Comparison of ENCODE assay signal across 29 cellular contexts in the genomic region with DNA sequence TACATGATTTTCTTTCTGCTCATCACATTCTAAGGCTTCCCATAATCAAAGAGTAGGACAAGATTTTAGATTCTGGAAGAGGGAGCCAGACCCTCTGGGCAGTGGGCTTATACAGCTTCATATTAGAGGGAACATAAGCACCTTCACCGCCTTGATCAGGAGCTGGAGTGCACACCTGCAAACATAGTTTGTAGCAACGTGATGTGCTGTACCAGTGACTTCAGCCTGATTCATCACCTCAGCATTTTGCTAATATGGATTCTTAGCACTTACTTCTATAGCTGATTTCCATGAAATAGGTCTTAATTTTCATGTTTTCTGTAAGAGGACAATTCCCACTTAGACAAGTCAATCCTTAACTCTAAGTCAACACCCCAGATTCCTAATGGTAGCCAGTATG. TPM values are rescaled to one million over a fixed set of nuclear protein-coding genes. Genes with fewer than 3 reads are reported as not detected.
"Had no signal": no experiment of that assay in that cellular context is flagged by ENCODE, and none has a peak within 500 bp of the region (broad histone marks: within the 10 kb centered on the region; RNA-seq: fewer than 3 reads in every experiment).

No MANE protein-coding gene starts in this region.

- H3K36me3 Mint-ChIP-seq: activated CD8-positive, alpha-beta memory T cell treated with anti-CD3 and anti-CD28 coated beads, Interleukin-2, amount 10 ng/mL, durations not matched to agents 7 days and 5 days; activated naive CD8-positive, alpha-beta T cell treated with anti-CD3 and anti-CD28 coated beads for 36 hours; naive thymus-derived CD4-positive, alpha-beta T cell; stimulated activated effector memory CD8-positive, alpha-beta T cell treated with anti-CD3 and anti-CD28 coated beads, Interleukin-12 subunit alpha, Interleukin-12 subunit beta, amount 100 ng/mL, for 72 hours had no signal

- H3K27ac ChIP-seq: adrenal gland, body of pancreas, cardiac muscle cell, colonic mucosa, left ventricle myocardium inferior, right lobe of liver, thoracic aorta, uterus had no signal

- H3K27ac Mint-ChIP-seq: activated B cell treated with CpG ODN at 0.5 μM for 24 hours; activated CD4-positive, alpha-beta T cell treated with anti-CD3 and anti-CD28 coated beads for 36 hours; activated CD8-positive, alpha-beta memory T cell treated with anti-CD3 and anti-CD28 coated beads, Interleukin-2, amount 10 ng/mL, durations not matched to agents 7 days and 5 days; activated CD8-positive, alpha-beta T cell treated with anti-CD3 and anti-CD28 coated beads, Interleukin-2, amount 10 ng/mL, durations not matched to agents 7 days and 5 days; activated naive CD8-positive, alpha-beta T cell treated with anti-CD3 and anti-CD28 coated beads for 36 hours; effector memory CD8-positive, alpha-beta T cell; naive thymus-derived CD4-positive, alpha-beta T cell; stimulated activated effector memory CD8-positive, alpha-beta T cell treated with anti-CD3 and anti-CD28 coated beads, Interleukin-12 subunit alpha, Interleukin-12 subunit beta, amount 100 ng/mL, for 72 hours; stimulated activated naive CD8-positive, alpha-beta T cell treated with anti-CD3 and anti-CD28 coated beads, Interleukin-15, Interleukin-2, amounts not matched to agents 100 ng/mL and 50 ng/mL, for 24 hours had no signal

- H3K27me3 ChIP-seq: adrenal gland, body of pancreas, colonic mucosa, right lobe of liver, uterus had no signal

- H3K27me3 Mint-ChIP-seq: activated B cell treated with CpG ODN at 0.5 μM for 24 hours; activated CD4-positive, alpha-beta T cell treated with anti-CD3 and anti-CD28 coated beads for 36 hours; activated CD8-positive, alpha-beta memory T cell treated with anti-CD3 and anti-CD28 coated beads, Interleukin-2, amount 10 ng/mL, durations not matched to agents 7 days and 5 days; activated naive CD8-positive, alpha-beta T cell treated with anti-CD3 and anti-CD28 coated beads for 36 hours; effector memory CD8-positive, alpha-beta T cell; stimulated activated naive CD8-positive, alpha-beta T cell treated with anti-CD3 and anti-CD28 coated beads, Interleukin-15, Interleukin-2, amounts not matched to agents 100 ng/mL and 50 ng/mL, for 24 hours had no signal

- H3K4me1 ChIP-seq: adrenal gland, body of pancreas, colonic mucosa, left ventricle myocardium inferior, right lobe of liver, uterus had no signal

- H3K9me3 ChIP-seq: adrenal gland, body of pancreas, colonic mucosa, left ventricle myocardium inferior, right lobe of liver, thoracic aorta, uterus had no signal

- H3K4me3 ChIP-seq: adrenal gland, body of pancreas, colonic mucosa, left ventricle myocardium inferior, lung, right lobe of liver, thoracic aorta, uterus had no signal

- H3K4me3 Mint-ChIP-seq: activated B cell treated with CpG ODN at 0.5 μM for 24 hours; activated CD4-positive, alpha-beta T cell treated with anti-CD3 and anti-CD28 coated beads for 36 hours; activated CD8-positive, alpha-beta memory T cell treated with anti-CD3 and anti-CD28 coated beads, Interleukin-2, amount 10 ng/mL, durations not matched to agents 7 days and 5 days; activated CD8-positive, alpha-beta T cell treated with anti-CD3 and anti-CD28 coated beads, Interleukin-2, amount 10 ng/mL, durations not matched to agents 7 days and 5 days; activated naive CD8-positive, alpha-beta T cell treated with anti-CD3 and anti-CD28 coated beads for 36 hours; effector memory CD8-positive, alpha-beta T cell; naive thymus-derived CD4-positive, alpha-beta T cell; stimulated activated effector memory CD8-positive, alpha-beta T cell treated with anti-CD3 and anti-CD28 coated beads, Interleukin-12 subunit alpha, Interleukin-12 subunit beta, amount 100 ng/mL, for 72 hours; stimulated activated naive CD8-positive, alpha-beta T cell treated with anti-CD3 and anti-CD28 coated beads, Interleukin-15, Interleukin-2, amounts not matched to agents 100 ng/mL and 50 ng/mL, for 24 hours had no signal

- H3K4me1 Mint-ChIP-seq: activated B cell treated with CpG ODN at 0.5 μM for 24 hours; activated CD4-positive, alpha-beta T cell treated with anti-CD3 and anti-CD28 coated beads for 36 hours; activated CD8-positive, alpha-beta memory T cell treated with anti-CD3 and anti-CD28 coated beads, Interleukin-2, amount 10 ng/mL, durations not matched to agents 7 days and 5 days; activated naive CD8-positive, alpha-beta T cell treated with anti-CD3 and anti-CD28 coated beads for 36 hours; naive thymus-derived CD4-positive, alpha-beta T cell; stimulated activated effector memory CD8-positive, alpha-beta T cell treated with anti-CD3 and anti-CD28 coated beads, Interleukin-12 subunit alpha, Interleukin-12 subunit beta, amount 100 ng/mL, for 72 hours had no signal

- H3K9me3 Mint-ChIP-seq: activated B cell treated with CpG ODN at 0.5 μM for 24 hours; activated naive CD8-positive, alpha-beta T cell treated with anti-CD3 and anti-CD28 coated beads for 36 hours; stimulated activated naive CD8-positive, alpha-beta T cell treated with anti-CD3 and anti-CD28 coated beads, Interleukin-15, Interleukin-2, amounts not matched to agents 100 ng/mL and 50 ng/mL, for 24 hours had no signal

- ATAC-seq: activated CD4-positive, alpha-beta T cell treated with anti-CD3 and anti-CD28 coated beads for 36 hours; activated CD8-positive, alpha-beta memory T cell treated with anti-CD3 and anti-CD28 coated beads, Interleukin-2, amount 10 ng/mL, durations not matched to agents 7 days and 5 days; activated CD8-positive, alpha-beta T cell treated with anti-CD3 and anti-CD28 coated beads, Interleukin-2, amount 10 ng/mL, durations not matched to agents 7 days and 5 days; body of pancreas; effector memory CD8-positive, alpha-beta T cell; esophagus mucosa; naive thymus-derived CD4-positive, alpha-beta T cell; right lobe of liver; stimulated activated effector memory CD8-positive, alpha-beta T cell treated with anti-CD3 and anti-CD28 coated beads, Interleukin-12 subunit alpha, Interleukin-12 subunit beta, amount 100 ng/mL, for 72 hours had no signal

- DNase-seq: activated B cell treated with CpG ODN at 0.5 μM for 24 hours; activated CD4-positive, alpha-beta T cell treated with anti-CD3 and anti-CD28 coated beads for 36 hours; activated CD8-positive, alpha-beta memory T cell treated with anti-CD3 and anti-CD28 coated beads, Interleukin-2, amount 10 ng/mL, durations not matched to agents 7 days and 5 days; activated CD8-positive, alpha-beta T cell treated with anti-CD3 and anti-CD28 coated beads, Interleukin-2, amount 10 ng/mL, durations not matched to agents 7 days and 5 days; activated effector memory CD4-positive, alpha-beta T cell treated with Interleukin-2 at 50 U/mL for 16 hours; activated naive CD4-positive, alpha-beta T cell treated with Interleukin-2 at 50 U/mL for 16 hours; activated naive CD8-positive, alpha-beta T cell treated with anti-CD3 and anti-CD28 coated beads for 36 hours; adrenal gland; aorta; body of pancreas; cerebellar nuclear complex; colonic mucosa; effector memory CD8-positive, alpha-beta T cell; foreskin melanocyte; islet precursor cell; left ventricle myocardium inferior; naive thymus-derived CD4-positive, alpha-beta T cell; right lobe of liver; stimulated activated CD4-positive, alpha-beta T cell treated with anti-CD3 and anti-CD28 coated beads, Interleukin-12 subunit alpha, Interleukin-12 subunit beta, amount 100 ng/mL, for 4 hours; stimulated activated CD4-positive, alpha-beta T cell treated with anti-CD3 and anti-CD28 coated beads, Interleukin-4, amount 100 ng/mL, for 24 hours; T-helper 2 cell; uterus had no signal

- FAIRE-seq: endothelial cell of umbilical vein had no signal

- H3K36me3 ChIP-seq: adrenal gland, cardiac muscle cell, colonic mucosa, left ventricle myocardium inferior, right lobe of liver, thoracic aorta, uterus had no signal

RNA-seq across cellular contexts. Expression of gene PCDH18, which starts 36.7 kb away (rescaled TPM):
- total RNA-seq: activated B cell treated with CpG ODN at 0.5 μM for 24 hours; activated CD4-positive, alpha-beta T cell treated with anti-CD3 and anti-CD28 coated beads for 36 hours; activated CD8-positive, alpha-beta memory T cell treated with anti-CD3 and anti-CD28 coated beads, Interleukin-2, amount 10 ng/mL, durations not matched to agents 7 days and 5 days; activated CD8-positive, alpha-beta T cell treated with anti-CD3 and anti-CD28 coated beads, Interleukin-2, amount 10 ng/mL, durations not matched to agents 7 days and 5 days had no signal
